ENCODE assay signal across 8 cellular contexts in genomic region chr10:119030421-119031250, GRCh38. TPM values are rescaled to one million over a fixed set of nuclear protein-coding genes. Genes with fewer than 3 reads are reported as not detected.
DNase-seq lines count a peak whose midpoint lies in the region; ATAC-seq, FAIRE-seq and TF ChIP-seq lines count a peak whose summit lies in the region.

No MANE protein-coding gene starts in this region.

- FAIRE-seq in GM19239 (lab: Jason Lieb, UNC), result peak; percentile 86
- no peak for FAIRE-seq in frontal cortex (lab: Jason Lieb, UNC)

- peaks cover 7% of the 10 kb centered on the region for H3K4me1 Mint-ChIP-seq in progenitor cell of endocrine pancreas (ENCODE audit: low read depth)

- H3K36me3 Mint-ChIP-seq in progenitor cell of endocrine pancreas (ENCODE audit: insufficient read depth), result peaks cover 6% of the 10 kb centered on the region

- DNase-seq in COLO668 (lab: John Stamatoyannopoulos, UW; ENCODE audit: unreplicated experiment) (peak; percentile 66), GM19239 (ENCODE audit: insufficient read length, low spot score) (peak; percentile 80), OCI-M1 (lab: John Stamatoyannopoulos, UW) (peak; percentile 91), activated T-helper 1 cell treated with Interleukin-2 at 50 U/mL for 16 hours (ENCODE audit: low read depth) (peak; percentile 33), frontal cortex (ENCODE audit: low spot score in 2 of 2) (peak; percentile 49 to 51), progenitor cell of endocrine pancreas (ENCODE audit: low spot score, unreplicated experiment) (peak; percentile 49), lower leg skin (ENCODE audit: low spot score in 2 of 2) (no peak)

- peaks cover 17% of the 10 kb centered on the region for H3K27me3 Mint-ChIP-seq in progenitor cell of endocrine pancreas

- 11 to 27% methylated on average over 15 to 37 of the region's 65 CpGs for WGBS in lower leg skin, 2 donors

- peak overlapping the region; percentile 65 for H3K4me3 Mint-ChIP-seq in progenitor cell of endocrine pancreas (ENCODE audit: low read depth)

- peak; percentile 42 for ATAC-seq in HG03280 (IDR thresholded peaks at IDR 0.05; ENCODE audit: unreplicated experiment)

- no peak for TF ChIP-seq POLR2A in lower leg skin (IDR thresholded peaks at IDR 0.05)

- H3K9me3 Mint-ChIP-seq in progenitor cell of endocrine pancreas (ENCODE audit: low read depth), result no peaks in the 10 kb centered on the region

- no peak overlapping the region for H3K4me3 ChIP-seq in lower leg skin (ENCODE audit: low read depth, poor library complexity, severe bottlenecking)

- no peak overlapping the region for H3K27ac Mint-ChIP-seq in progenitor cell of endocrine pancreas

- intact Hi-C loops in lower leg skin (cut with DNase I; ENCODE audit: low total_unique reads), result no loop called here

- TF ChIP-seq CTCF in progenitor cell of endocrine pancreas (IDR thresholded peaks at IDR 0.05; ENCODE audit: unreplicated experiment), result peak; percentile 43
- no peak for TF ChIP-seq CTCF in lower leg skin (IDR thresholded peaks at IDR 0.05)

RNA-seq across cellular contexts. Expression of gene NANOS1, which starts 1.1 kb away (rescaled TPM):
- 7.3 TPM for total RNA-seq in frontal cortex
- 2.7 and 3.5 TPM in 2 replicates for total RNA-seq in progenitor cell of endocrine pancreas
- 1 to 10 TPM in 3 of 4 donors, under 1 TPM in 1; 0.34 to 3.6 (median 1.3) TPM for total RNA-seq in lower leg skin

RNA-seq across cellular contexts. Expression of gene EIF3A, which starts 50.0 kb away (rescaled TPM):
- total RNA-seq in frontal cortex (66.4 TPM), progenitor cell of endocrine pancreas (127 and 129 TPM in 2 replicates), lower leg skin (100 to 1,000 TPM; 105 to 138 (median 121) TPM)

Comparison
In these comparisons a context has a peak if more than half of its experiments do, and no peak if none do; other contexts are left out.
1. DNase-seq: peak in COLO668 (single experiment), GM19239 (single experiment), OCI-M1 (single experiment), activated T-helper 1 cell treated with Interleukin-2 at 50 U/mL for 16 hours (single experiment), frontal cortex (2 of 2) and progenitor cell of endocrine pancreas (single experiment); none in lower leg skin (0 of 2).